ENCODE assay signal across 1 cellular context in genomic region chr3:133730993-133731392, GRCh38.
A peak's percentile ranks its signal among the peaks of the same experiment; 100 is the strongest.
TF ChIP-seq lines count a peak whose summit lies in the region.

No MANE protein-coding gene starts in this region.

TF ChIP-seq in HepG2, 621 proteins besides CTCF, POLR2A, EP300 and RAD21 (continued from another document and continues in another):
- TF ChIP-seq ATF4 (CRISPR knock-in tag; IDR thresholded peaks at IDR 0.05): no peak
- TF ChIP-seq ZNF33B (CRISPR knock-in tag; IDR thresholded peaks at IDR 0.05): 0 out of 2 replicates have a peak, but pooled peaks have one; percentile 29
- peak; percentile 85 for TF ChIP-seq NCOA2 (CRISPR knock-in tag; IDR thresholded peaks at IDR 0.05)
- peak; percentile 86 for TF ChIP-seq HDAC1 (CRISPR knock-in tag; IDR thresholded peaks at IDR 0.05)
- peak; percentile 66 for TF ChIP-seq PATZ1 (CRISPR knock-in tag; IDR thresholded peaks at IDR 0.05)
- peak; percentile 39; the same call in 1 of the 2 replicates for TF ChIP-seq HNF1B (CRISPR knock-in tag; IDR thresholded peaks at IDR 0.05)
- peak; percentile 36; the same call in 1 of the 2 replicates for TF ChIP-seq ZNF878 (CRISPR knock-in tag; IDR thresholded peaks at IDR 0.05)
- TF ChIP-seq FOXP1 (IDR thresholded peaks at IDR 0.05): no peak
- TF ChIP-seq FOXP1 (CRISPR knock-in tag; IDR thresholded peaks at IDR 0.05): peak; percentile 69; the same call in 1 of the 2 replicates
- TF ChIP-seq ZBTB40 (IDR thresholded peaks at IDR 0.05): no peak
- no peak; the same call in 1 of the 2 replicates for TF ChIP-seq ZBTB40 (CRISPR knock-in tag; IDR thresholded peaks at IDR 0.05)
- no peak for TF ChIP-seq CENPT (CRISPR knock-in tag; IDR thresholded peaks at IDR 0.05; ENCODE audit: low read depth)
- TF ChIP-seq SOX5 (CRISPR knock-in tag; IDR thresholded peaks at IDR 0.05; ENCODE audit: borderline replicate concordance): peak; percentile 90
- peak; percentile 97 for TF ChIP-seq HMG20A (CRISPR knock-in tag; IDR thresholded peaks at IDR 0.05; ENCODE audit: borderline replicate concordance)
- no peak for TF ChIP-seq MAZ (IDR thresholded peaks at IDR 0.05; ENCODE audit: borderline replicate concordance, low read depth, low read length)
- TF ChIP-seq MAZ (CRISPR knock-in tag; IDR thresholded peaks at IDR 0.05; ENCODE audit: low read depth): 0 out of 2 replicates have a peak, but pooled peaks have one; percentile 44
- peak; percentile 88 for TF ChIP-seq ZNF503 (CRISPR knock-in tag; IDR thresholded peaks at IDR 0.05)
- no peak for TF ChIP-seq KDM5B (CRISPR knock-in tag; IDR thresholded peaks at IDR 0.05; ENCODE audit: borderline replicate concordance)
- TF ChIP-seq ZNF557 (CRISPR knock-in tag; IDR thresholded peaks at IDR 0.05): 0 out of 2 replicates have a peak, but pooled peaks have one; percentile 50
- no peak for TF ChIP-seq E2F2 (CRISPR knock-in tag; IDR thresholded peaks at IDR 0.05; ENCODE audit: borderline replicate concordance)
- no peak for TF ChIP-seq CREB3 (CRISPR knock-in tag; IDR thresholded peaks at IDR 0.05)
- peak; percentile 76 for TF ChIP-seq BCL6 (CRISPR knock-in tag; IDR thresholded peaks at IDR 0.05)
- peak; percentile 97 for TF ChIP-seq ZNF280D (CRISPR knock-in tag; IDR thresholded peaks at IDR 0.05)
- 0 out of 2 replicates have a peak, but pooled peaks have one; percentile 46 for TF ChIP-seq RORA (CRISPR knock-in tag; IDR thresholded peaks at IDR 0.05)
- TF ChIP-seq IRF2 (CRISPR knock-in tag; IDR thresholded peaks at IDR 0.05): peak; percentile 71; the same call in 1 of the 2 replicates
- TF ChIP-seq HDAC2 (CRISPR knock-in tag; IDR thresholded peaks at IDR 0.05): peak; percentile 90
- TF ChIP-seq BRF2 (CRISPR knock-in tag; IDR thresholded peaks at IDR 0.05): no peak
- no peak for TF ChIP-seq ZBTB10 (CRISPR knock-in tag; IDR thresholded peaks at IDR 0.05; ENCODE audit: borderline replicate concordance)
